18 cellular contexts compared by ENCODE assay signal in the genomic region with DNA sequence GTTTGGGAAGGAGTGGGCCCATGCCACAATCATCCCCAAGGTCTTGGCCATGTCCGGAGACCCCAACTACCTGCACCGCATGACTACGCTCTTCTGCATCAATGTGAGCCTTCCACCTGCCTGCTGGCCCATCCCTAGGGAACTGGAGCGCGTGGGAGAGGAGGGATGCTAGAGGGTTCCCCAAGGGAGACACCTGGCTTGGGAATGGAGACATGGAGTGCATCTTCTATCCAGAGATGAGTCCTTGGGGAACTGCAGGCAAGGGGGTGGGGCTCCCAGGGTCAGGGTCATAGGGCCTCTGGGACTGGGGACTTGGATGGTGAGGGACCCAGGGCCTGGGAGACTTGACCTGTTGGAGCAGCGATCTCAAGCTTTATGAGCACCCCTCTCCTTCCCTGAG. TPM values are rescaled to one million over a fixed set of nuclear protein-coding genes. Genes with fewer than 3 reads are reported as not detected.
DNase-seq lines count a peak whose midpoint lies in the region; ATAC-seq, FAIRE-seq and TF ChIP-seq lines count a peak whose summit lies in the region.
"Had no signal": no experiment of that assay in that cellular context is flagged by ENCODE, and none has a peak within 500 bp of the region (broad histone marks: within the 10 kb centered on the region; RNA-seq: fewer than 3 reads in every experiment).

No MANE protein-coding gene starts in this region.

- CTCF ChIA-PET in HepG2 (lab: Yijun Ruan, JAX; ENCODE audit: low intra/inter-chr PET ratio, low total read pairs), result no interaction called here

- no peaks in the 10 kb centered on the region for H3K4me1 ChIP-seq in HepG2 (ENCODE audit: insufficient read depth, low read length)
- H3K4me1 ChIP-seq in right lobe of liver, result no peaks in the 10 kb centered on the region
- H3K4me1 ChIP-seq: BE2C, HAP-1 had no signal

- H3K27ac ChIP-seq in HepG2 (ENCODE audit: extremely low read length, insufficient read depth, low read length), result no peak overlapping the region
- no peak overlapping the region for H3K27ac ChIP-seq in right lobe of liver
- H3K27ac ChIP-seq: C4-2B, HL-60 had no signal

- H3K79me2 ChIP-seq in HepG2 (ENCODE audit: insufficient read depth, low read length), result no peaks in the 10 kb centered on the region

- no peaks in the 10 kb centered on the region for H3K27me3 Mint-ChIP-seq in activated T-helper 17 cell treated with anti-CD3 and anti-CD28 coated beads, Interleukin-2, amount 50 U/mL, for 72 hours
- H3K27me3 Mint-ChIP-seq in stimulated activated naive B cell treated with anti-CD40 and anti-IgM and Interleukin-4, amounts not matched to agents 10 μg/mL and 1 μg/mL and 100 μg/mL, for 72 hours, result no peaks in the 10 kb centered on the region
- H3K27me3 Mint-ChIP-seq: CD4-positive, alpha-beta memory T cell had no signal

- ATAC-seq in HepG2 (no peak), right lobe of liver (no peak), GM19324 (IDR thresholded peaks at IDR 0.05; ENCODE audit: low FRiP score, unreplicated experiment) (no peak)
- no peak for ATAC-seq in activated T-helper 17 cell treated with anti-CD3 and anti-CD28 coated beads, Interleukin-2, amount 50 U/mL, for 72 hours (replicated peaks)
- ATAC-seq in stimulated activated naive B cell treated with anti-CD40 and anti-IgM and Interleukin-4, amounts not matched to agents 10 μg/mL and 1 μg/mL and 100 μg/mL, for 72 hours (replicated peaks), result no peak

- no peak overlapping the region for H3K4me2 ChIP-seq in HepG2 (ENCODE audit: low read depth, low read length)

- TF ChIP-seq POLR2A in HepG2 (IDR thresholded peaks at IDR 0.05; ENCODE audit: insufficient read depth in 1 of 2, low read depth in 2 of 2, low read length in 2 of 2) (no peak), right lobe of liver (IDR thresholded peaks at IDR 0.05) (no peak)

- H3K9ac ChIP-seq in HepG2 (ENCODE audit: insufficient read depth, low read depth, low read length), result no peak overlapping the region

- H3K9me3 ChIP-seq in HepG2 (ENCODE audit: low read length) (no peaks in the 10 kb centered on the region), right lobe of liver (no peaks in the 10 kb centered on the region)
- H3K9me3 ChIP-seq: BE2C, HAP-1 had no signal

- TF ChIP-seq EP300 in HepG2 (IDR thresholded peaks at IDR 0.05; ENCODE audit: low read depth in 2 of 2, low read length in 2 of 2) (no peak), HepG2 (CRISPR knock-in tag; IDR thresholded peaks at IDR 0.05; ENCODE audit: borderline replicate concordance) (no peak)

- WGBS in HepG2 (ENCODE audit: low lambda C conversion rate), result 100% methylated on average over 6 of the region's 6 CpGs
- WGBS in right lobe of liver (ENCODE audit: insufficient coverage, low coverage, low lambda C conversion rate, missing lambda C conversion rate), result 100% methylated on average over 3 of the region's 6 CpGs

- no peak overlapping the region for H3K4me3 Mint-ChIP-seq in activated T-helper 17 cell treated with anti-CD3 and anti-CD28 coated beads, Interleukin-2, amount 50 U/mL, for 72 hours
- no peak overlapping the region for H3K4me3 Mint-ChIP-seq in stimulated activated naive B cell treated with anti-CD40 and anti-IgM and Interleukin-4, amounts not matched to agents 10 μg/mL and 1 μg/mL and 100 μg/mL, for 72 hours
- H3K4me3 Mint-ChIP-seq: CD4-positive, alpha-beta memory T cell had no signal

- peaks cover 6% of the 10 kb centered on the region for H3K4me1 Mint-ChIP-seq in activated T-helper 17 cell treated with anti-CD3 and anti-CD28 coated beads, Interleukin-2, amount 50 U/mL, for 72 hours
- H3K4me1 Mint-ChIP-seq in stimulated activated naive B cell treated with anti-CD40 and anti-IgM and Interleukin-4, amounts not matched to agents 10 μg/mL and 1 μg/mL and 100 μg/mL, for 72 hours, result peaks cover 15 to 24% of the 10 kb centered on the region in 2 donors

- H3K36me3 ChIP-seq in HepG2 (replicated peaks in 1 of 2; ENCODE audit: control insufficient read depth in 1 of 2, insufficient read depth in 2 of 2, low read length in 2 of 2) (peaks cover 49 to 89% of the 10 kb centered on the region in 2 experiments), right lobe of liver (peaks cover 39 to 100% (median 64%) of the 10 kb centered on the region in 4 donors)

- POLR2A ChIA-PET in HepG2 (lab: Yijun Ruan, JAX), result no interaction called here

- no peak for FAIRE-seq in HepG2 (lab: Jason Lieb, UNC)
- FAIRE-seq: A204.1, GM12891 had no signal

- no TSS peak for BruUV-seq in HepG2 (replicated peaks; lab: Mats Ljungman, UMichigan)

- H2AFZ ChIP-seq in HepG2 (ENCODE audit: low read length), result no peak overlapping the region

- in situ Hi-C loops in HepG2 (cut with HindIII; ENCODE audit: extremely low pct_ligation_motif_present, low pct_unique_long_range_greater_than_20kb), result no loop called here

- H3K4me3 ChIP-seq in HepG2 (replicated peaks in 1 of 3; ENCODE audit: insufficient read depth in 1 of 3, low read depth in 2 of 3, low read length in 3 of 3), result no peak overlapping the region
- H3K4me3 ChIP-seq in right lobe of liver, result no peak overlapping the region
- H3K4me3 ChIP-seq: HAP-1 had no signal

- TF ChIP-seq CTCF in HepG2 (CRISPR knock-in tag; IDR thresholded peaks at IDR 0.05) (no peak), right lobe of liver (IDR thresholded peaks at IDR 0.05) (no peak)

- DNase-seq in HepG2 (ENCODE audit: low spot score), result no peak
- no peak for DNase-seq in right lobe of liver
- DNase-seq in islet precursor cell, result peak; percentile 42
- no peak for DNase-seq in stimulated activated naive B cell treated with anti-CD40 and anti-IgM and Interleukin-4, amounts not matched to agents 10 μg/mL and 1 μg/mL and 100 μg/mL, for 72 hours
- no peak for DNase-seq in stimulated activated naive CD4-positive, alpha-beta T cell treated with Interleukin-2 at 50 U/mL for 16 hours (lab: John Stamatoyannopoulos, UW)
- DNase-seq in epidermal melanocyte (ENCODE audit: insufficient read length, low spot score), result no peak
- DNase-seq: BE2C; CD4-positive, alpha-beta memory T cell; DMS79; GOT3; IMR-90 had no signal

- H4K20me1 ChIP-seq in HepG2 (ENCODE audit: insufficient read depth, low read length), result no peaks in the 10 kb centered on the region

- no peak for TF ChIP-seq RAD21 in HepG2 (CRISPR knock-in tag; IDR thresholded peaks at IDR 0.05)

- peak overlapping the region; percentile 77 for H3K27ac Mint-ChIP-seq in activated T-helper 17 cell treated with anti-CD3 and anti-CD28 coated beads, Interleukin-2, amount 50 U/mL, for 72 hours
- peak overlapping the region; percentile 48 for H3K27ac Mint-ChIP-seq in stimulated activated naive B cell treated with anti-CD40 and anti-IgM and Interleukin-4, amounts not matched to agents 10 μg/mL and 1 μg/mL and 100 μg/mL, for 72 hours

- peaks cover 100% of the 10 kb centered on the region for H3K36me3 Mint-ChIP-seq in activated T-helper 17 cell treated with anti-CD3 and anti-CD28 coated beads, Interleukin-2, amount 50 U/mL, for 72 hours (ENCODE audit: low read depth)
- peaks cover 61 to 71% of the 10 kb centered on the region in 2 donors for H3K36me3 Mint-ChIP-seq in stimulated activated naive B cell treated with anti-CD40 and anti-IgM and Interleukin-4, amounts not matched to agents 10 μg/mL and 1 μg/mL and 100 μg/mL, for 72 hours

- H3K27me3 ChIP-seq in HepG2 (ENCODE audit: control insufficient read depth in 1 of 2, insufficient read depth in 2 of 2, low read length in 2 of 2) (no peaks in the 10 kb centered on the region), right lobe of liver (no peaks in the 10 kb centered on the region)
- H3K27me3 ChIP-seq: BE2C had no signal

- intact Hi-C loops in HepG2 (cut with micrococcal nuclease; ENCODE audit: unreplicated experiment) (no loop called here), right lobe of liver (cut with DNase I) (no loop called here)

- no peaks in the 10 kb centered on the region for H3K9me3 Mint-ChIP-seq in activated T-helper 17 cell treated with anti-CD3 and anti-CD28 coated beads, Interleukin-2, amount 50 U/mL, for 72 hours
- no peaks in the 10 kb centered on the region for H3K9me3 Mint-ChIP-seq in stimulated activated naive B cell treated with anti-CD40 and anti-IgM and Interleukin-4, amounts not matched to agents 10 μg/mL and 1 μg/mL and 100 μg/mL, for 72 hours

RNA-seq across cellular contexts. Expression of a gene that starts 31.2 kb away (rescaled TPM):
- total RNA-seq in HepG2 (2016; rRNA removed; fragmentation: Illumina TruSeq; extraction: Trizol), result 130 and 141 TPM in 2 replicates
- 13.2 and 14.6 TPM in 2 replicates for total RNA-seq in HepG2 (2016; cell fraction: cytosol; rRNA removed; fragmentation: Illumina TruSeq; extraction: Trizol; ENCODE audit: low read depth)
- total RNA-seq in HepG2 (2016; cell fraction: insoluble cytoplasmic fraction; rRNA removed; fragmentation: Illumina TruSeq; extraction: Trizol), result 127 and 142 TPM in 2 replicates
- 48.8 and 52.7 TPM in 2 replicates for total RNA-seq in HepG2 (2016; cell fraction: membrane; rRNA removed; fragmentation: Illumina TruSeq; extraction: Trizol)
- 60.6 and 73.7 TPM in 2 replicates for total RNA-seq in HepG2 (2016; cell fraction: nucleus; rRNA removed; fragmentation: Illumina TruSeq; extraction: Trizol)
- 86.7 and 106 TPM in 2 replicates for polyA plus RNA-seq in HepG2 (2011; rRNA removed)
- 70.4 and 89.0 TPM in 2 replicates for polyA plus RNA-seq in HepG2 (2011; cell fraction: cytosol; rRNA removed)
- 66.3 and 74.9 TPM in 2 replicates for polyA plus RNA-seq in HepG2 (2011; cell fraction: nucleus; rRNA removed)
- polyA plus RNA-seq in HepG2 (2012), result 139 and 160 TPM in 2 replicates
- 22.6 and 27.2 TPM in 2 replicates for polyA plus RNA-seq in HepG2 (2016; cell fraction: cytosol; fragmentation: Illumina TruSeq; extraction: Trizol; ENCODE audit: low read depth)
- polyA plus RNA-seq in HepG2 (2016; cell fraction: insoluble cytoplasmic fraction; fragmentation: Illumina TruSeq; extraction: Trizol; ENCODE audit: low read depth), result 141 and 165 TPM in 2 replicates
- 51.8 and 55.1 TPM in 2 replicates for polyA plus RNA-seq in HepG2 (2016; cell fraction: membrane; fragmentation: Illumina TruSeq; extraction: Trizol; ENCODE audit: low read depth)
- 79.3 and 95.6 TPM in 2 replicates for polyA plus RNA-seq in HepG2 (2016; cell fraction: nucleus; fragmentation: Illumina TruSeq; extraction: Trizol; ENCODE audit: insufficient read depth, low read depth)
- 326 and 356 TPM in 2 replicates for polyA minus RNA-seq in HepG2 (2011; rRNA and poly(A)+ RNA removed; ENCODE audit: low replicate concordance)
- 120 and 131 TPM in 2 replicates for polyA minus RNA-seq in HepG2 (2011; cell fraction: cytosol; rRNA and poly(A)+ RNA removed)
- polyA minus RNA-seq in HepG2 (2011; cell fraction: nucleus; rRNA and poly(A)+ RNA removed), result 94.9 and 101 TPM in 2 replicates
- total RNA-seq in right lobe of liver, result 10 to 100 TPM; 59.4 to 93.0 (median 82.4) TPM
- total RNA-seq in activated T-helper 17 cell treated with anti-CD3 and anti-CD28 coated beads, Interleukin-2, amount 50 U/mL, for 72 hours, result 100 to 1,000 TPM; 165 to 201 TPM

RNA-seq across cellular contexts. Expression of a gene that starts 48.4 kb away (rescaled TPM):
- total RNA-seq in HepG2 (2016; rRNA removed; fragmentation: Illumina TruSeq; extraction: Trizol), result 10.3 and 15.8 TPM in 2 replicates
- total RNA-seq in HepG2 (2016; cell fraction: cytosol; rRNA removed; fragmentation: Illumina TruSeq; extraction: Trizol; ENCODE audit: low read depth), result 8.2 and 11.6 TPM in 2 replicates
- total RNA-seq in HepG2 (2016; cell fraction: insoluble cytoplasmic fraction; rRNA removed; fragmentation: Illumina TruSeq; extraction: Trizol), result 10.6 and 19.4 TPM in 2 replicates
- total RNA-seq in HepG2 (2016; cell fraction: membrane; rRNA removed; fragmentation: Illumina TruSeq; extraction: Trizol), result 4.6 and 7.3 TPM in 2 replicates
- 6.1 and 7.5 TPM in 2 replicates for total RNA-seq in HepG2 (2016; cell fraction: nucleus; rRNA removed; fragmentation: Illumina TruSeq; extraction: Trizol)
- 4.2 and 5.2 TPM in 2 replicates for polyA plus RNA-seq in HepG2 (2011; rRNA removed)
- polyA plus RNA-seq in HepG2 (2011; cell fraction: cytosol; rRNA removed), result 2.1 and 3.9 TPM in 2 replicates
- polyA plus RNA-seq in HepG2 (2011; cell fraction: nucleus; rRNA removed), result 0.66 and 2.4 TPM in 2 replicates
- polyA plus RNA-seq in HepG2 (2012), result 8.7 and 8.8 TPM in 2 replicates
- 0.37 and 0.62 TPM in 2 replicates for polyA plus RNA-seq in HepG2 (2016; cell fraction: cytosol; fragmentation: Illumina TruSeq; extraction: Trizol; ENCODE audit: low read depth)
- 10.9 and 11.7 TPM in 2 replicates for polyA plus RNA-seq in HepG2 (2016; cell fraction: insoluble cytoplasmic fraction; fragmentation: Illumina TruSeq; extraction: Trizol; ENCODE audit: low read depth)
- 0.89 and 1.6 TPM in 2 replicates for polyA plus RNA-seq in HepG2 (2016; cell fraction: membrane; fragmentation: Illumina TruSeq; extraction: Trizol; ENCODE audit: low read depth)
- polyA plus RNA-seq in HepG2 (2016; cell fraction: nucleus; fragmentation: Illumina TruSeq; extraction: Trizol; ENCODE audit: insufficient read depth, low read depth), result 7.6 and 8.1 TPM in 2 replicates
- 1.4 and 2.2 TPM in 2 replicates for polyA minus RNA-seq in HepG2 (2011; rRNA and poly(A)+ RNA removed; ENCODE audit: low replicate concordance)
- polyA minus RNA-seq in HepG2 (2011; cell fraction: cytosol; rRNA and poly(A)+ RNA removed), result 4.0 and 6.7 TPM in 2 replicates
- 7.5 and 9.0 TPM in 2 replicates for polyA minus RNA-seq in HepG2 (2011; cell fraction: nucleus; rRNA and poly(A)+ RNA removed)
- 1 to 10 TPM; 2.3 to 6.0 (median 4.9) TPM for total RNA-seq in right lobe of liver
- total RNA-seq in activated T-helper 17 cell treated with anti-CD3 and anti-CD28 coated beads, Interleukin-2, amount 50 U/mL, for 72 hours, result 10 to 100 TPM; 18.4 to 31.4 TPM

RNA-seq across cellular contexts. Expression of a gene that starts 49.6 kb away (rescaled TPM):
- total RNA-seq in HepG2 (2016; rRNA removed; fragmentation: Illumina TruSeq; extraction: Trizol) (5.3 and 5.8 TPM in 2 replicates), right lobe of liver (1 to 10 TPM; 1.5 to 3.7 (median 2.8) TPM)
- 0.40 and 0.44 TPM in 2 replicates for total RNA-seq in HepG2 (2016; cell fraction: cytosol; rRNA removed; fragmentation: Illumina TruSeq; extraction: Trizol; ENCODE audit: low read depth)
- 6.1 and 6.2 TPM in 2 replicates for total RNA-seq in HepG2 (2016; cell fraction: insoluble cytoplasmic fraction; rRNA removed; fragmentation: Illumina TruSeq; extraction: Trizol)
- total RNA-seq in HepG2 (2016; cell fraction: membrane; rRNA removed; fragmentation: Illumina TruSeq; extraction: Trizol), result 2.5 and 5.1 TPM in 2 replicates
- total RNA-seq in HepG2 (2016; cell fraction: nucleus; rRNA removed; fragmentation: Illumina TruSeq; extraction: Trizol), result 3.3 and 6.3 TPM in 2 replicates
- polyA plus RNA-seq in HepG2 (2011; rRNA removed), result 1.6 and 1.7 TPM in 2 replicates
- 1.2 and 1.4 TPM in 2 replicates for polyA plus RNA-seq in HepG2 (2011; cell fraction: cytosol; rRNA removed)
- polyA plus RNA-seq in HepG2 (2011; cell fraction: nucleus; rRNA removed), result 4.9 and 5.3 TPM in 2 replicates
- polyA plus RNA-seq in HepG2 (2012), result 5.1 and 5.7 TPM in 2 replicates
- 1.4 TPM in 2 replicates for polyA plus RNA-seq in HepG2 (2016; cell fraction: cytosol; fragmentation: Illumina TruSeq; extraction: Trizol; ENCODE audit: low read depth)
- polyA plus RNA-seq in HepG2 (2016; cell fraction: insoluble cytoplasmic fraction; fragmentation: Illumina TruSeq; extraction: Trizol; ENCODE audit: low read depth), result 4.1 and 4.7 TPM in 2 replicates
- 1.8 and 1.9 TPM in 2 replicates for polyA plus RNA-seq in HepG2 (2016; cell fraction: membrane; fragmentation: Illumina TruSeq; extraction: Trizol; ENCODE audit: low read depth)
- 7.2 and 10.4 TPM in 2 replicates for polyA plus RNA-seq in HepG2 (2016; cell fraction: nucleus; fragmentation: Illumina TruSeq; extraction: Trizol; ENCODE audit: insufficient read depth, low read depth)
- 2.0 and 3.9 TPM in 2 replicates for polyA minus RNA-seq in HepG2 (2011; rRNA and poly(A)+ RNA removed; ENCODE audit: low replicate concordance)
- 3.2 and 4.6 TPM in 2 replicates for polyA minus RNA-seq in HepG2 (2011; cell fraction: cytosol; rRNA and poly(A)+ RNA removed)
- 7.6 and 10.2 TPM in 2 replicates for polyA minus RNA-seq in HepG2 (2011; cell fraction: nucleus; rRNA and poly(A)+ RNA removed)
- 10 to 100 TPM in 1 of 2 donors, 1 to 10 TPM in 1; 8.8 to 15.1 TPM for total RNA-seq in activated T-helper 17 cell treated with anti-CD3 and anti-CD28 coated beads, Interleukin-2, amount 50 U/mL, for 72 hours
